28 cellular contexts compared by ENCODE assay signal in the genomic region with DNA sequence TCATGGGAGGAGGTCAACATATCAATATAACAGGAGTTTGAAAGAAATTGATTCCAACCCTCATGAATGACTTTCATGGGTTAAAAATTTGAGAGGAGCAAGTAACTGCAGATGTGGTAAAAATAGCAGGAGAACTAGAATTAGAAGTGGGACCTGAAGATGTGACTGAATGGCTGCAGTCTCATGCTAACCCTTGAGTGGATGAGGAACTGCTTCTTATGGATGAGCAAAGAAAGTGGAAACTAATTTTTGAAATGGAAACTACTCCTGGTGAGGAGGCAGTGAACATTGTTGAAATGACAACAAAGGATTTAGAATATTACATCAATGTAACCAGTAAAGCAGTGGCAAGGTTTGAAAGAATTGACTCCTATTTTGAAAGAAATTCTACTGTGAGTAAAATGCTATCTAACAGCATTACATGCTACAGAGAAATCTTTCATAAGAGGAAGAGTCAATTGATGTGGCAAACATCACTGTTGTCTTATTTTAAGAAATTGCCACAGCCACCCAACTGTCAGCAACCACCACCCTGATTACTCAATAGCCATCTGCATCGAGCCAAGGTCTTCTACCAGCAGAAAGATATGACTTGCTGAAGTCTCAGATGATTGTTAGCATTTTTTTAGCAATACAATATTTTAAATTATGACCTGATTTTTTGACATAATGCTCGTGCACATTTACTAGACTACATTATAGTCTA.
DNase-seq lines count a peak whose midpoint lies in the region; ATAC-seq lines count a peak whose summit lies in the region.
"Had no signal": no experiment of that assay in that cellular context is flagged by ENCODE, and none has a peak within 500 bp of the region (broad histone marks: within the 10 kb centered on the region; RNA-seq: fewer than 3 reads in every experiment).

No MANE protein-coding gene starts in this region.

- no peak for ATAC-seq in HG03342 (IDR thresholded peaks at IDR 0.05; ENCODE audit: unreplicated experiment)
- ATAC-seq in stimulated activated memory B cell treated with anti-CD40 and anti-IgM and Interleukin-4, amounts not matched to agents 10 μg/mL and 1 μg/mL and 100 μg/mL, for 72 hours, result no peak
- ATAC-seq: foreskin keratinocyte, heart left ventricle, left ventricle myocardium superior, psoas muscle, T-cell had no signal

- peak overlapping the region; percentile 22 for H3K4me3 ChIP-seq in Jurkat, Clone E6-1 (ENCODE audit: low read length)
- H3K4me3 ChIP-seq: esophagus squamous epithelium, HAP-1, heart left ventricle, psoas muscle, SJCRH30, tibial nerve had no signal

- DNase-seq in Jurkat, Clone E6-1 (ENCODE audit: low read depth, low spot score), result peak; percentile 94
- peak; percentile 92 for DNase-seq in NOMO-1 treated with dmso at 0.1 percent for 144 hours (lab: John Stamatoyannopoulos, UW; ENCODE audit: unreplicated experiment)
- peak; percentile 7 for DNase-seq in amniotic epithelial cell (ENCODE audit: low read depth)
- DNase-seq in KG1 (lab: John Stamatoyannopoulos, UW), result no peak
- DNase-seq in NCI-H146 treated with DMSO at 0.1 percent for 48 hours (lab: John Stamatoyannopoulos, UW; ENCODE audit: unreplicated experiment), result no peak
- DNase-seq: activated B cell treated with CpG ODN at 0.5 μM for 24 hours; activated CD4-positive, alpha-beta T cell treated with anti-CD3 and anti-CD28 coated beads, Interleukin-2, amount 10 ng/mL, durations not matched to agents 7 days and 5 days; amygdala; brain microvascular endothelial cell; CD4-positive, alpha-beta memory T cell; esophagus squamous epithelium; foreskin keratinocyte; heart left ventricle; left ventricle myocardium superior; NCI-H1417; NCI-H2081; NCI-H2227 treated with DMSO at 0.1 percent for 48 hours; NCI-H526; NK-92 treated with Interleukin-12 subunit alpha and Interleukin-12 subunit beta, amount 100 ng/mL, for 24 hours; psoas muscle; SJCRH30; stimulated activated CD4-positive, alpha-beta T cell treated with anti-CD3 and anti-CD28 coated beads, Interleukin-4, amount 100 ng/mL, for 24 hours had no signal

- H3K27me3 Mint-ChIP-seq in stimulated activated memory B cell treated with anti-CD40 and anti-IgM and Interleukin-4, amounts not matched to agents 10 μg/mL and 1 μg/mL and 100 μg/mL, for 72 hours, result no peaks in the 10 kb centered on the region
- H3K27me3 Mint-ChIP-seq: activated B cell treated with CpG ODN at 0.5 μM for 24 hours; activated CD4-positive, alpha-beta T cell treated with anti-CD3 and anti-CD28 coated beads, Interleukin-2, amount 10 ng/mL, durations not matched to agents 7 days and 5 days; activated naive CD4-positive, alpha-beta T cell treated with anti-CD3 and anti-CD28 coated beads, Interleukin-2, amount 50 U/mL, for 24 hours; CD4-positive, alpha-beta memory T cell; T-cell had no signal

- no peak overlapping the region for H3K27ac Mint-ChIP-seq in stimulated activated memory B cell treated with anti-CD40 and anti-IgM and Interleukin-4, amounts not matched to agents 10 μg/mL and 1 μg/mL and 100 μg/mL, for 72 hours
- H3K27ac Mint-ChIP-seq: activated B cell treated with CpG ODN at 0.5 μM for 24 hours; activated CD4-positive, alpha-beta T cell treated with anti-CD3 and anti-CD28 coated beads, Interleukin-2, amount 10 ng/mL, durations not matched to agents 7 days and 5 days; activated naive CD4-positive, alpha-beta T cell treated with anti-CD3 and anti-CD28 coated beads, Interleukin-2, amount 50 U/mL, for 24 hours; CD4-positive, alpha-beta memory T cell; T-cell had no signal

- H3K4me3 Mint-ChIP-seq in stimulated activated memory B cell treated with anti-CD40 and anti-IgM and Interleukin-4, amounts not matched to agents 10 μg/mL and 1 μg/mL and 100 μg/mL, for 72 hours, result no peak overlapping the region
- H3K4me3 Mint-ChIP-seq: activated B cell treated with CpG ODN at 0.5 μM for 24 hours; activated CD4-positive, alpha-beta T cell treated with anti-CD3 and anti-CD28 coated beads, Interleukin-2, amount 10 ng/mL, durations not matched to agents 7 days and 5 days; activated naive CD4-positive, alpha-beta T cell treated with anti-CD3 and anti-CD28 coated beads, Interleukin-2, amount 50 U/mL, for 24 hours; CD4-positive, alpha-beta memory T cell; T-cell had no signal

- H3K4me1 Mint-ChIP-seq in stimulated activated memory B cell treated with anti-CD40 and anti-IgM and Interleukin-4, amounts not matched to agents 10 μg/mL and 1 μg/mL and 100 μg/mL, for 72 hours, result no peaks in the 10 kb centered on the region
- H3K4me1 Mint-ChIP-seq: activated CD4-positive, alpha-beta T cell treated with anti-CD3 and anti-CD28 coated beads, Interleukin-2, amount 10 ng/mL, durations not matched to agents 7 days and 5 days; activated naive CD4-positive, alpha-beta T cell treated with anti-CD3 and anti-CD28 coated beads, Interleukin-2, amount 50 U/mL, for 24 hours; CD4-positive, alpha-beta memory T cell; T-cell had no signal

- no peaks in the 10 kb centered on the region for H3K9me3 Mint-ChIP-seq in stimulated activated memory B cell treated with anti-CD40 and anti-IgM and Interleukin-4, amounts not matched to agents 10 μg/mL and 1 μg/mL and 100 μg/mL, for 72 hours
- H3K9me3 Mint-ChIP-seq: activated naive CD4-positive, alpha-beta T cell treated with anti-CD3 and anti-CD28 coated beads, Interleukin-2, amount 50 U/mL, for 24 hours had no signal

- H3K36me3 Mint-ChIP-seq in stimulated activated memory B cell treated with anti-CD40 and anti-IgM and Interleukin-4, amounts not matched to agents 10 μg/mL and 1 μg/mL and 100 μg/mL, for 72 hours, result no peaks in the 10 kb centered on the region
- H3K36me3 Mint-ChIP-seq: activated naive CD4-positive, alpha-beta T cell treated with anti-CD3 and anti-CD28 coated beads, Interleukin-2, amount 50 U/mL, for 24 hours; CD4-positive, alpha-beta memory T cell; T-cell had no signal

Comparison
In these comparisons a context has a peak if more than half of its experiments do, and no peak if none do; other contexts are left out.
1. DNase-seq: peak in Jurkat, Clone E6-1 (single experiment), NOMO-1 treated with dmso at 0.1 percent for 144 hours (single experiment) and amniotic epithelial cell (single experiment); none in KG1 (single experiment) and NCI-H146 treated with DMSO at 0.1 percent for 48 hours (single experiment).